In genomic region chr6:14721103-14721758, GRCh38 we compare ENCODE assay signal across 1 cellular context.
TF ChIP-seq lines count a peak whose summit lies in the region.

No MANE protein-coding gene starts in this region.

TF ChIP-seq in K562, 482 proteins besides CTCF, POLR2A, EP300 and RAD21 (continued from another document):
- TF ChIP-seq ZFP91 (CRISPR knock-in tag; IDR thresholded peaks at IDR 0.05) (no peak), ZKSCAN8 (CRISPR knock-in tag; IDR thresholded peaks at IDR 0.05) (no peak), TAF7 (tag; IDR thresholded peaks at IDR 0.05) (no peak), MCM7 (IDR thresholded peaks at IDR 0.05) (no peak), MAZ (CRISPR knock-in tag; conservative IDR thresholded peaks at IDR 0.05 in 1 of 2, IDR thresholded peaks at IDR 0.05 in 1 of 2) (no peak), NEUROD1 (IDR thresholded peaks at IDR 0.05; ENCODE audit: borderline replicate concordance, low read depth, low read length, partially characterized antibody) (no peak), STAT6 (CRISPR knock-in tag; IDR thresholded peaks at IDR 0.05) (no peak), PML (IDR thresholded peaks at IDR 0.05; ENCODE audit: low read length) (no peak), ZNF695 (CRISPR knock-in tag; IDR thresholded peaks at IDR 0.05) (no peak), RAD51 (IDR thresholded peaks at IDR 0.05; ENCODE audit: borderline replicate concordance, low read depth) (no peak)
